In the genomic region with DNA sequence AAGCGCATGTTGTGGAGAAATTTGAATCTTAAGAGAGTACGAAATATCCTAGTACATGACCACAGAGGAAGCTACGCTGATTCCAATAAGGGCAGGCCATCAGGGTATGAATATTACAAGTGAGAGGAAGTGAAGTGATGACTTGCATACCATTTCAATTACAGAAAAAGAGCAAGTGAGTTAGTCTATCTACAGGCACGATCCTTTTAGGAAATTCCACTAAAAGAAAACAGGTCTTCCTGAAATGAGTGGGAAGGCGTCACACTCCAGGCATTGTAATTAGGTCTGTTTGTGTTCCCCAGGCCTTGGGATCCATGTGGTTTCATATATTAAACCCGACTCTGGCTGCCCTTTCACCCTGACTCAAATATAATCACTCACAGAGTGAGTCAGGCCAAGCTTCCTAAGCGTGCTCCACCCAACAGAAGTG, we compare ENCODE assay signal across 1 cellular context.
TF ChIP-seq lines count a peak whose summit lies in the region.

No MANE protein-coding gene starts in this region.

TF ChIP-seq in GM23338, 12 proteins besides CTCF, POLR2A, EP300 and RAD21 (continued from another document):
- TF ChIP-seq, protein P1, sequence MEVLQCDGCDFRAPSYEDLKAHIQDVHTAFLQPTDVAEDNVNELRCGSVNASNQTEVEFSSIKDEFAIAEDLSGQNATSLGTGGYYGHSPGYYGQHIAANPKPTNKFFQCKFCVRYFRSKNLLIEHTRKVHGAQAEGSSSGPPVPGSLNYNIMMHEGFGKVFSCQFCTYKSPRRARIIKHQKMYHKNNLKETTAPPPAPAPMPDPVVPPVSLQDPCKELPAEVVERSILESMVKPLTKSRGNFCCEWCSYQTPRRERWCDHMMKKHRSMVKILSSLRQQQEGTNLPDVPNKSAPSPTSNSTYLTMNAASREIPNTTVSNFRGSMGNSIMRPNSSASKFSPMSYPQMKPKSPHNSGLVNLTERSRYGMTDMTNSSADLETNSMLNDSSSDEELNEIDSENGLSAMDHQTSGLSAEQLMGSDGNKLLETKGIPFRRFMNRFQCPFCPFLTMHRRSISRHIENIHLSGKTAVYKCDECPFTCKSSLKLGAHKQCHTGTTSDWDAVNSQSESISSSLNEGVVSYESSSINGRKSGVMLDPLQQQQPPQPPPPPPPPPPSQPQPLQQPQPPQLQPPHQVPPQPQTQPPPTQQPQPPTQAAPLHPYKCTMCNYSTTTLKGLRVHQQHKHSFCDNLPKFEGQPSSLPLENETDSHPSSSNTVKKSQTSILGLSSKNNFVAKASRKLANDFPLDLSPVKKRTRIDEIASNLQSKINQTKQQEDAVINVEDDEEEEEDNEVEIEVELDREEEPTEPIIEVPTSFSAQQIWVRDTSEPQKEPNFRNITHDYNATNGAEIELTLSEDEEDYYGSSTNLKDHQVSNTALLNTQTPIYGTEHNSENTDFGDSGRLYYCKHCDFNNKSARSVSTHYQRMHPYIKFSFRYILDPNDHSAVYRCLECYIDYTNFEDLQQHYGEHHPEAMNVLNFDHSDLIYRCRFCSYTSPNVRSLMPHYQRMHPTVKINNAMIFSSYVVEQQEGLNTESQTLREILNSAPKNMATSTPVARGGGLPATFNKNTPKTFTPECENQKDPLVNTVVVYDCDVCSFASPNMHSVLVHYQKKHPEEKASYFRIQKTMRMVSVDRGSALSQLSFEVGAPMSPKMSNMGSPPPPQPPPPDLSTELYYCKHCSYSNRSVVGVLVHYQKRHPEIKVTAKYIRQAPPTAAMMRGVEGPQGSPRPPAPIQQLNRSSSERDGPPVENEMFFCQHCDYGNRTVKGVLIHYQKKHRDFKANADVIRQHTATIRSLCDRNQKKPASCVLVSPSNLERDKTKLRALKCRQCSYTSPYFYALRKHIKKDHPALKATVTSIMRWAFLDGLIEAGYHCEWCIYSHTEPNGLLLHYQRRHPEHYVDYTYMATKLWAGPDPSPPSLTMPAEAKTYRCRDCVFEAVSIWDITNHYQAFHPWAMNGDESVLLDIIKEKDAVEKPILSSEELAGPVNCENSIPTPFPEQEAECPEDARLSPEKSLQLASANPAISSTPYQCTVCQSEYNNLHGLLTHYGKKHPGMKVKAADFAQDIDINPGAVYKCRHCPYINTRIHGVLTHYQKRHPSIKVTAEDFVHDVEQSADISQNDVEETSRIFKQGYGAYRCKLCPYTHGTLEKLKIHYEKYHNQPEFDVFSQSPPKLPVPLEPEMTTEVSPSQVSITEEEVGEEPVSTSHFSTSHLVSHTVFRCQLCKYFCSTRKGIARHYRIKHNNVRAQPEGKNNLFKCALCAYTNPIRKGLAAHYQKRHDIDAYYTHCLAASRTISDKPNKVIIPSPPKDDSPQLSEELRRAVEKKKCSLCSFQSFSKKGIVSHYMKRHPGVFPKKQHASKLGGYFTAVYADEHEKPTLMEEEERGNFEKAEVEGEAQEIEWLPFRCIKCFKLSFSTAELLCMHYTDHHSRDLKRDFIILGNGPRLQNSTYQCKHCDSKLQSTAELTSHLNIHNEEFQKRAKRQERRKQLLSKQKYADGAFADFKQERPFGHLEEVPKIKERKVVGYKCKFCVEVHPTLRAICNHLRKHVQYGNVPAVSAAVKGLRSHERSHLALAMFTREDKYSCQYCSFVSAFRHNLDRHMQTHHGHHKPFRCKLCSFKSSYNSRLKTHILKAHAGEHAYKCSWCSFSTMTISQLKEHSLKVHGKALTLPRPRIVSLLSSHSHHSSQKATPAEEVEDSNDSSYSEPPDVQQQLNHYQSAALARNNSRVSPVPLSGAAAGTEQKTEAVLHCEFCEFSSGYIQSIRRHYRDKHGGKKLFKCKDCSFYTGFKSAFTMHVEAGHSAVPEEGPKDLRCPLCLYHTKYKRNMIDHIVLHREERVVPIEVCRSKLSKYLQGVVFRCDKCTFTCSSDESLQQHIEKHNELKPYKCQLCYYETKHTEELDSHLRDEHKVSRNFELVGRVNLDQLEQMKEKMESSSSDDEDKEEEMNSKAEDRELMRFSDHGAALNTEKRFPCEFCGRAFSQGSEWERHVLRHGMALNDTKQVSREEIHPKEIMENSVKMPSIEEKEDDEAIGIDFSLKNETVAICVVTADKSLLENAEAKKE (CRISPR knock-in tag; IDR thresholded peaks at IDR 0.05) = no peak
- TF ChIP-seq POLR2AphosphoS5 (IDR thresholded peaks at IDR 0.05; ENCODE audit: low read depth) = no peak
- TF ChIP-seq NANOG (IDR thresholded peaks at IDR 0.05; ENCODE audit: borderline replicate concordance) = no peak
- TF ChIP-seq EZH2phosphoT487 (IDR thresholded peaks at IDR 0.05; ENCODE audit: unreplicated experiment) = no peak
- no peak for TF ChIP-seq EZH2 (IDR thresholded peaks at IDR 0.05; ENCODE audit: low read depth, unreplicated experiment)
- no peak for TF ChIP-seq JUNB (IDR thresholded peaks at IDR 0.05; ENCODE audit: unreplicated experiment)
- no peak for TF ChIP-seq CREB1 (CRISPR knock-in tag; IDR thresholded peaks at IDR 0.05; ENCODE audit: low read depth)
- no peak for TF ChIP-seq STAT1 (IDR thresholded peaks at IDR 0.05; ENCODE audit: unreplicated experiment)
- TF ChIP-seq ZNF331 (CRISPR knock-in tag; IDR thresholded peaks at IDR 0.05; ENCODE audit: low read depth) = no peak
